ENCODE assay signal across 11 cellular contexts in the genomic region with DNA sequence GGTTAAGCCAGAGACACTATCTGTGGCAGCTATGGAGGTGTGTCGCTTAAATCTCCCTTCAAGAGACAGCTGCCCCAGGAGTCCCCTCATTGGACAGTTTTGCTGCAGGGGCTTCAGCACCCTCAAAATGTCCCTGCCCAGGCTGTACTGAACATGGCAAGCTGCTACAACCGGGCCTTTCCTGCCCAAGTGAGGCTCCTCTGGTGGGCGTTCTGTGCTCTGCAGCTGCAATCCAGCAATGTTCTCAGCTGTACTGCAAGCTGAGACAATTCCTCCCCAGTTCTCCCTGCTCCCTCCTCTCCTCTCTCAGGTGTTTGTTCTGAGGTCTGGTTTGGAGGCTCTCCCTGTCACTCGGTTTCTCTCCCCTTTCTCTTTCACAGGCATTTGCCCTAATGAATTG.
DNase-seq lines count a peak whose midpoint lies in the region; ATAC-seq and TF ChIP-seq lines count a peak whose summit lies in the region.
"Had no signal": no experiment of that assay in that cellular context is flagged by ENCODE, and none has a peak within 500 bp of the region (broad histone marks: within the 10 kb centered on the region; RNA-seq: fewer than 3 reads in every experiment).

No MANE protein-coding gene starts in this region.

- peaks cover 3% of the 10 kb centered on the region for H3K4me1 Mint-ChIP-seq in activated T-cell treated with anti-CD3 and anti-CD28 coated beads, Interleukin-2, amount 50 U/mL, for 4 hours (ENCODE audit: low read depth)
- no peaks in the 10 kb centered on the region for H3K4me1 Mint-ChIP-seq in activated CD4-positive, alpha-beta memory T cell treated with anti-CD3 and anti-CD28 coated beads, Interleukin-2, amount 10 ng/mL, durations not matched to agents 7 days and 5 days
- H3K4me1 Mint-ChIP-seq: stimulated activated effector memory CD8-positive, alpha-beta T cell treated with anti-CD3 and anti-CD28 coated beads, Interleukin-12 subunit alpha, Interleukin-12 subunit beta, amount 100 ng/mL, for 72 hours had no signal

- DNase-seq in AG10803 (ENCODE audit: low read depth) (no peak), hepatocyte (ENCODE audit: low spot score) (peak; percentile 19), RWPE1 (ENCODE audit: low spot score) (no peak)
- DNase-seq in activated T-cell treated with anti-CD3 and anti-CD28 coated beads, Interleukin-2, amount 50 U/mL, for 4 hours = no peak
- no peak for DNase-seq in activated CD4-positive, alpha-beta memory T cell treated with anti-CD3 and anti-CD28 coated beads, Interleukin-2, amount 10 ng/mL, durations not matched to agents 7 days and 5 days
- DNase-seq in activated effector memory CD4-positive, alpha-beta T cell treated with Interleukin-2 at 50 U/mL for 16 hours = no peak
- DNase-seq: kidney glomerular epithelial cell had no signal

- no peaks in the 10 kb centered on the region for H3K27me3 ChIP-seq in hepatocyte

- H3K27ac ChIP-seq in hepatocyte (no peak overlapping the region), RWPE1 (no peak overlapping the region)

- POLR2A ChIA-PET in RWPE1 (lab: Yijun Ruan, JAX; ENCODE audit: low non-redundant PET) = no interaction called here
- POLR2A ChIA-PET in activated CD4-positive, alpha-beta memory T cell treated with anti-CD3 and anti-CD28 coated beads, Interleukin-2, amount 10 ng/mL, durations not matched to agents 7 days and 5 days (lab: Charles Lee) = no interaction called here

- H2AFZ ChIP-seq in hepatocyte = no peak overlapping the region

- no peak overlapping the region for H3K4me2 ChIP-seq in hepatocyte

- no peaks in the 10 kb centered on the region for H3K36me3 ChIP-seq in hepatocyte (replicated peaks; ENCODE audit: insufficient read depth, low read depth)

- 74% methylated on average over 4 of the region's 4 CpGs for WGBS in hepatocyte (ENCODE audit: low lambda C conversion rate, missing lambda C conversion rate)

- H4K20me1 ChIP-seq in hepatocyte (ENCODE audit: insufficient read depth, poor library complexity, severe bottlenecking) = no peaks in the 10 kb centered on the region

- H3K4me1 ChIP-seq in hepatocyte (ENCODE audit: insufficient read depth) = peaks cover 7% of the 10 kb centered on the region

- TF ChIP-seq CTCF in AG10803 (conservative IDR thresholded peaks at IDR 0.05; ENCODE audit: low read length) (peak; percentile 43), hepatocyte (IDR thresholded peaks at IDR 0.05; ENCODE audit: poor library complexity) (peak; percentile 25), RWPE1 (conservative IDR thresholded peaks at IDR 0.05; ENCODE audit: low read depth) (no peak)

- no peaks in the 10 kb centered on the region for H3K27me3 Mint-ChIP-seq in activated T-cell treated with anti-CD3 and anti-CD28 coated beads, Interleukin-2, amount 50 U/mL, for 4 hours (ENCODE audit: low read depth)
- no peaks in the 10 kb centered on the region for H3K27me3 Mint-ChIP-seq in activated CD4-positive, alpha-beta memory T cell treated with anti-CD3 and anti-CD28 coated beads, Interleukin-2, amount 10 ng/mL, durations not matched to agents 7 days and 5 days

- no peaks in the 10 kb centered on the region for H3K79me2 ChIP-seq in hepatocyte

- H3K36me3 Mint-ChIP-seq in activated T-cell treated with anti-CD3 and anti-CD28 coated beads, Interleukin-2, amount 50 U/mL, for 4 hours (ENCODE audit: insufficient read depth) = no peaks in the 10 kb centered on the region
- H3K36me3 Mint-ChIP-seq in activated CD4-positive, alpha-beta memory T cell treated with anti-CD3 and anti-CD28 coated beads, Interleukin-2, amount 10 ng/mL, durations not matched to agents 7 days and 5 days (ENCODE audit: low read depth) = no peaks in the 10 kb centered on the region
- H3K36me3 Mint-ChIP-seq: stimulated activated effector memory CD8-positive, alpha-beta T cell treated with anti-CD3 and anti-CD28 coated beads, Interleukin-12 subunit alpha, Interleukin-12 subunit beta, amount 100 ng/mL, for 72 hours had no signal

- CTCF ChIA-PET in RWPE1 (lab: Yijun Ruan, JAX) = no interaction called here
- CTCF ChIA-PET in activated CD4-positive, alpha-beta memory T cell treated with anti-CD3 and anti-CD28 coated beads, Interleukin-2, amount 10 ng/mL, durations not matched to agents 7 days and 5 days (lab: Charles Lee) = no interaction called here

- no peaks in the 10 kb centered on the region for H3K9me3 ChIP-seq in hepatocyte (ENCODE audit: low read depth)

- H3K9me2 ChIP-seq in hepatocyte (replicated peaks; ENCODE audit: insufficient read depth) = no peaks in the 10 kb centered on the region

- H3K4me3 Mint-ChIP-seq in activated T-cell treated with anti-CD3 and anti-CD28 coated beads, Interleukin-2, amount 50 U/mL, for 4 hours = no peak overlapping the region
- H3K4me3 Mint-ChIP-seq in activated CD4-positive, alpha-beta memory T cell treated with anti-CD3 and anti-CD28 coated beads, Interleukin-2, amount 10 ng/mL, durations not matched to agents 7 days and 5 days = no peak overlapping the region
- H3K4me3 Mint-ChIP-seq: stimulated activated effector memory CD8-positive, alpha-beta T cell treated with anti-CD3 and anti-CD28 coated beads, Interleukin-12 subunit alpha, Interleukin-12 subunit beta, amount 100 ng/mL, for 72 hours had no signal

- ATAC-seq in GM18867 (IDR thresholded peaks at IDR 0.05; ENCODE audit: unreplicated experiment) (peak; percentile 69), SK-N-SH treated with all-trans-retinoic acid at 6 μM for 48 hours (peak; percentile 93)
- ATAC-seq in activated T-cell treated with anti-CD3 and anti-CD28 coated beads, Interleukin-2, amount 50 U/mL, for 4 hours = no peak
- ATAC-seq: stimulated activated effector memory CD8-positive, alpha-beta T cell treated with anti-CD3 and anti-CD28 coated beads, Interleukin-12 subunit alpha, Interleukin-12 subunit beta, amount 100 ng/mL, for 72 hours had no signal

- no peaks in the 10 kb centered on the region for H3K9me3 Mint-ChIP-seq in activated T-cell treated with anti-CD3 and anti-CD28 coated beads, Interleukin-2, amount 50 U/mL, for 4 hours
- no peaks in the 10 kb centered on the region for H3K9me3 Mint-ChIP-seq in activated CD4-positive, alpha-beta memory T cell treated with anti-CD3 and anti-CD28 coated beads, Interleukin-2, amount 10 ng/mL, durations not matched to agents 7 days and 5 days

- H3K4me3 ChIP-seq in AG10803 (ENCODE audit: low read length) = no peak overlapping the region
- H3K4me3 ChIP-seq in hepatocyte = no peak overlapping the region
- H3K4me3 ChIP-seq: dorsolateral prefrontal cortex had no signal

- no peak overlapping the region for H3K27ac Mint-ChIP-seq in activated CD4-positive, alpha-beta memory T cell treated with anti-CD3 and anti-CD28 coated beads, Interleukin-2, amount 10 ng/mL, durations not matched to agents 7 days and 5 days
- H3K27ac Mint-ChIP-seq: stimulated activated effector memory CD8-positive, alpha-beta T cell treated with anti-CD3 and anti-CD28 coated beads, Interleukin-12 subunit alpha, Interleukin-12 subunit beta, amount 100 ng/mL, for 72 hours had no signal

TF ChIP-seq in SK-N-SH treated with all-trans-retinoic acid at 6 μM for 48 hours, 23 proteins besides CTCF, POLR2A, EP300 and RAD21:
- TF ChIP-seq ISL1 (CRISPR knock-in tag; IDR thresholded peaks at IDR 0.05) = no peak
- TF ChIP-seq ARNTL (CRISPR knock-in tag; IDR thresholded peaks at IDR 0.05; ENCODE audit: borderline replicate concordance, low read depth) = no peak
- TF ChIP-seq, protein P1, sequence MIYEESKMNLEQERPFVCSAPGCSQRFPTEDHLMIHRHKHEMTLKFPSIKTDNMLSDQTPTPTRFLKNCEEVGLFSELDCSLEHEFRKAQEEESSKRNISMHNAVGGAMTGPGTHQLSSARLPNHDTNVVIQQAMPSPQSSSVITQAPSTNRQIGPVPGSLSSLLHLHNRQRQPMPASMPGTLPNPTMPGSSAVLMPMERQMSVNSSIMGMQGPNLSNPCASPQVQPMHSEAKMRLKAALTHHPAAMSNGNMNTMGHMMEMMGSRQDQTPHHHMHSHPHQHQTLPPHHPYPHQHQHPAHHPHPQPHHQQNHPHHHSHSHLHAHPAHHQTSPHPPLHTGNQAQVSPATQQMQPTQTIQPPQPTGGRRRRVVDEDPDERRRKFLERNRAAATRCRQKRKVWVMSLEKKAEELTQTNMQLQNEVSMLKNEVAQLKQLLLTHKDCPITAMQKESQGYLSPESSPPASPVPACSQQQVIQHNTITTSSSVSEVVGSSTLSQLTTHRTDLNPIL (CRISPR knock-in tag; IDR thresholded peaks at IDR 0.05; ENCODE audit: low read depth) = no peak
- no peak for TF ChIP-seq ZNF8 (CRISPR knock-in tag; IDR thresholded peaks at IDR 0.05)
- TF ChIP-seq, protein P2, sequence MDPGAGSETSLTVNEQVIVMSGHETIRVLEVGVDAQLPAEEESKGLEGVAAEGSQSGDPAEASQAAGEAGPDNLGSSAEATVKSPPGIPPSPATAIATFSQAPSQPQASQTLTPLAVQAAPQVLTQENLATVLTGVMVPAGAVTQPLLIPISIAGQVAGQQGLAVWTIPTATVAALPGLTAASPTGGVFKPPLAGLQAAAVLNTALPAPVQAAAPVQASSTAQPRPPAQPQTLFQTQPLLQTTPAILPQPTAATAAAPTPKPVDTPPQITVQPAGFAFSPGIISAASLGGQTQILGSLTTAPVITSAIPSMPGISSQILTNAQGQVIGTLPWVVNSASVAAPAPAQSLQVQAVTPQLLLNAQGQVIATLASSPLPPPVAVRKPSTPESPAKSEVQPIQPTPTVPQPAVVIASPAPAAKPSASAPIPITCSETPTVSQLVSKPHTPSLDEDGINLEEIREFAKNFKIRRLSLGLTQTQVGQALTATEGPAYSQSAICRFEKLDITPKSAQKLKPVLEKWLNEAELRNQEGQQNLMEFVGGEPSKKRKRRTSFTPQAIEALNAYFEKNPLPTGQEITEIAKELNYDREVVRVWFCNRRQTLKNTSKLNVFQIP (CRISPR knock-in tag; IDR thresholded peaks at IDR 0.05; ENCODE audit: borderline replicate concordance, low read depth) = no peak
- TF ChIP-seq, protein P3, sequence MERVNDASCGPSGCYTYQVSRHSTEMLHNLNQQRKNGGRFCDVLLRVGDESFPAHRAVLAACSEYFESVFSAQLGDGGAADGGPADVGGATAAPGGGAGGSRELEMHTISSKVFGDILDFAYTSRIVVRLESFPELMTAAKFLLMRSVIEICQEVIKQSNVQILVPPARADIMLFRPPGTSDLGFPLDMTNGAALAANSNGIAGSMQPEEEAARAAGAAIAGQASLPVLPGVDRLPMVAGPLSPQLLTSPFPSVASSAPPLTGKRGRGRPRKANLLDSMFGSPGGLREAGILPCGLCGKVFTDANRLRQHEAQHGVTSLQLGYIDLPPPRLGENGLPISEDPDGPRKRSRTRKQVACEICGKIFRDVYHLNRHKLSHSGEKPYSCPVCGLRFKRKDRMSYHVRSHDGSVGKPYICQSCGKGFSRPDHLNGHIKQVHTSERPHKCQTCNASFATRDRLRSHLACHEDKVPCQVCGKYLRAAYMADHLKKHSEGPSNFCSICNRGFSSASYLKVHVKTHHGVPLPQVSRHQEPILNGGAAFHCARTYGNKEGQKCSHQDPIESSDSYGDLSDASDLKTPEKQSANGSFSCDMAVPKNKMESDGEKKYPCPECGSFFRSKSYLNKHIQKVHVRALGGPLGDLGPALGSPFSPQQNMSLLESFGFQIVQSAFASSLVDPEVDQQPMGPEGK (CRISPR knock-in tag; IDR thresholded peaks at IDR 0.05; ENCODE audit: borderline replicate concordance) = no peak
- TF ChIP-seq PPARA (CRISPR knock-in tag; IDR thresholded peaks at IDR 0.05; ENCODE audit: borderline replicate concordance) = no peak
- TF ChIP-seq OSR1 (CRISPR knock-in tag; IDR thresholded peaks at IDR 0.05) = no peak
TF ChIP-seq in SK-N-SH treated with all-trans-retinoic acid at 6 μM for 48 hours: peak in this region for 0.

Comparison
In these comparisons a context has a peak if more than half of its experiments do, and no peak if none do; other contexts are left out.
1. ATAC-seq: peak in GM18867 (single experiment) and SK-N-SH treated with all-trans-retinoic acid at 6 μM for 48 hours (single experiment); none in activated T-cell treated with anti-CD3 and anti-CD28 coated beads, Interleukin-2, amount 50 U/mL, for 4 hours (0 of 2).